ENCODE assay signal across 9 cellular contexts in genomic region chr6:26196846-26197683, GRCh38.
DNase-seq lines count a peak whose midpoint lies in the region; ATAC-seq, FAIRE-seq and TF ChIP-seq lines count a peak whose summit lies in the region.
"Had no signal": no experiment of that assay in that cellular context is flagged by ENCODE, and none has a peak within 500 bp of the region (broad histone marks: within the 10 kb centered on the region; RNA-seq: fewer than 3 reads in every experiment).

No MANE protein-coding gene starts in this region.

- 0 to 1% (median 0%) methylated on average over 46 to 51 of the region's 51 CpGs for WGBS in small intestine, 3 donors

- TF ChIP-seq CTCF in cardiac fibroblast (IDR thresholded peaks at IDR 0.05; ENCODE audit: low read depth, low read length), result no peak

- no peaks in the 10 kb centered on the region for H3K27me3 ChIP-seq in small intestine (ENCODE audit: control insufficient read depth in 2 of 2, insufficient read depth in 2 of 2, low read length in 2 of 2)

- H3K36me3 ChIP-seq in small intestine (ENCODE audit: control insufficient read depth in 2 of 2, insufficient read depth in 2 of 2, low read length in 2 of 2), result no peaks in the 10 kb centered on the region

- H3K4me3 ChIP-seq in cardiac fibroblast (replicated peaks in 1 of 2; ENCODE audit: low read depth in 2 of 2, low read length in 2 of 2) (peak overlapping the region; percentile 72 to 84), small intestine (ENCODE audit: low read depth in 1 of 2, low read length in 2 of 2) (peak overlapping the region; percentile 59 to 82)
- H3K4me3 ChIP-seq: A549 had no signal

- no peaks in the 10 kb centered on the region for H3K4me1 ChIP-seq in small intestine (ENCODE audit: control insufficient read depth in 2 of 2, insufficient read depth in 1 of 2, low read depth in 1 of 2, low read length in 1 of 2)
- H3K4me1 ChIP-seq: A549 had no signal

- FAIRE-seq in small intestine (lab: Jason Lieb, UNC), result no peak
- FAIRE-seq: A549 had no signal

- peak overlapping the region; percentile 94 to 95 for H3K27ac ChIP-seq in small intestine (ENCODE audit: low read depth in 1 of 2, low read length in 1 of 2)

- H3K9me3 ChIP-seq in small intestine (ENCODE audit: control insufficient read depth, low read depth), result no peaks in the 10 kb centered on the region
- H3K9me3 ChIP-seq: A549 had no signal

- ATAC-seq in HG02938 (IDR thresholded peaks at IDR 0.05; ENCODE audit: unreplicated experiment), result peak; percentile 37
- ATAC-seq: A549 had no signal

- DNase-seq in NCI-H1417 (lab: John Stamatoyannopoulos, UW) (peak; percentile 65 to 89 (median 89)), NCI-H1417 treated with DMSO at 0.1 percent for 48 hours (lab: John Stamatoyannopoulos, UW) (no peak), NCI-H2081 treated with DMSO at 0.1 percent for 48 hours (lab: John Stamatoyannopoulos, UW) (peak; percentile 84), UCSD-AML1 (lab: John Stamatoyannopoulos, UW; ENCODE audit: unreplicated experiment) (peak; percentile 70), cardiac fibroblast (ENCODE audit: low read depth in 2 of 2) (peak; percentile 94 to 96), inferior parietal cortex (ENCODE audit: extremely low spot score) (peak; percentile 86), small intestine (peak; percentile 92)
